Comparison of ENCODE assay signal across 1 cellular context in the genomic region with DNA sequence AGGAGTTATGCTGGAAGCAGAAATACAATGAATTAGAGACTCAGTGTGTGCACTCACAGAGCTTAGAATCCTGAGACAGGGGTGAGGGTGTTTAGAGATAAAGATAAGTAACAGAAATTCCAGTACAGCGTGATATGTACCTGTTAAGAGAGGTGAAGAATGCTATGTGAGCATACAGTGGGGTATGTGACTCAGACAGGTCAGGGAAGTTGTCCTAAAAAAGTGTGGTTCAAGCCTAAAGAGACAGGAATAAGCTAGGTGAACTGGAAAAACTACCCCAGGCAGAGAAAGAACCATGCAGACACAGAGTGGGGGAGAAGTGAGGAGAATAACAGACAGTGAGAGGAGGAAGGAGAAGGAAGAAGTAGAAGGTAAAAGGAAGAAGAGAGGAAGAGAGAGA.
TF ChIP-seq lines count a peak whose summit lies in the region.

No MANE protein-coding gene starts in this region.

TF ChIP-seq in K562, 482 proteins besides CTCF, POLR2A, EP300 and RAD21 (continued from another document):
- TF ChIP-seq, protein P1, sequence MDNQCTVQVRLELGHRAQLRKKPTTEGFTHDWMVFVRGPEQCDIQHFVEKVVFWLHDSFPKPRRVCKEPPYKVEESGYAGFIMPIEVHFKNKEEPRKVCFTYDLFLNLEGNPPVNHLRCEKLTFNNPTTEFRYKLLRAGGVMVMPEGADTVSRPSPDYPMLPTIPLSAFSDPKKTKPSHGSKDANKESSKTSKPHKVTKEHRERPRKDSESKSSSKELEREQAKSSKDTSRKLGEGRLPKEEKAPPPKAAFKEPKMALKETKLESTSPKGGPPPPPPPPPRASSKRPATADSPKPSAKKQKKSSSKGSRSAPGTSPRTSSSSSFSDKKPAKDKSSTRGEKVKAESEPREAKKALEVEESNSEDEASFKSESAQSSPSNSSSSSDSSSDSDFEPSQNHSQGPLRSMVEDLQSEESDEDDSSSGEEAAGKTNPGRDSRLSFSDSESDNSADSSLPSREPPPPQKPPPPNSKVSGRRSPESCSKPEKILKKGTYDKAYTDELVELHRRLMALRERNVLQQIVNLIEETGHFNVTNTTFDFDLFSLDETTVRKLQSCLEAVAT (IDR thresholded peaks at IDR 0.05): no peak
- TF ChIP-seq RBM14 (IDR thresholded peaks at IDR 0.05; ENCODE audit: borderline replicate concordance, insufficient read depth, low read depth, low read length): no peak
- no peak for TF ChIP-seq MEF2A (IDR thresholded peaks at IDR 0.05; ENCODE audit: control insufficient read depth, low read depth, low read length)
- TF ChIP-seq RBBP5 (IDR thresholded peaks at IDR 0.05; ENCODE audit: borderline replicate concordance, insufficient read depth, low read length, poor library complexity, severe bottlenecking): no peak
TF ChIP-seq in K562: peak in this region for 0.
